ENCODE assay signal across 27 cellular contexts in the genomic region with DNA sequence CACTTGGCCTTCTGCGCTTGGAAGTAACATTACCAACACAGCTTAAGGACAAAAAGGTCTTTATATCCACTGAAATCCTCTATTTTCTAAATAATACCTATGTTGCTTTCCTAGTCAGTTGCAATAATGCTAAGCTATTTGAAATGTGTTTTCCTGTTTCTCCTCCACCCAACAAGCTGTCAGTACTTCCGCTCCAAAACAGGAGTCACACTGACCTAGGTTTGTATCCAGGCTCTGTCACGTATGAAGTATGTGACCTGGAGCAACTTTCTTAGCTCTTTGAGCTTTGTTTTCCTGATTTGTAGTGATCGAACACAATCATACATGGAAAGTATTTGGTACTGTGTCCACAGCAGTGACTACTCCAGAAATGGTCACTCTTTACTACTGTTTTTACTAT. TPM values are rescaled to one million over a fixed set of nuclear protein-coding genes. Genes with fewer than 3 reads are reported as not detected.
"Had no signal": no experiment of that assay in that cellular context is flagged by ENCODE, and none has a peak within 500 bp of the region (broad histone marks: within the 10 kb centered on the region; RNA-seq: fewer than 3 reads in every experiment).

No MANE protein-coding gene starts in this region.

- H3K4me3 Mint-ChIP-seq: activated CD4-positive, alpha-beta memory T cell treated with anti-CD3 and anti-CD28 coated beads, Interleukin-2, amount 10 ng/mL, durations not matched to agents 7 days and 5 days; activated naive CD4-positive, alpha-beta T cell treated with anti-CD3 and anti-CD28 coated beads, Interleukin-2, amount 50 U/mL, for 24 hours; activated naive CD8-positive, alpha-beta T cell treated with anti-CD3 and anti-CD28 coated beads, Interleukin-2, amount 10 ng/mL, durations not matched to agents 7 days and 5 days; activated T-cell treated with anti-CD3 and anti-CD28 coated beads, Interleukin-2, amount 50 U/mL, for 72 hours; activated T-helper 17 cell treated with anti-CD3 and anti-CD28 coated beads, Interleukin-2, amount 50 U/mL, for 72 hours had no signal

- H3K27me3 ChIP-seq: ascending aorta, cardiac muscle cell, SJCRH30 had no signal

- H3K27ac Mint-ChIP-seq: activated CD4-positive, alpha-beta memory T cell treated with anti-CD3 and anti-CD28 coated beads, Interleukin-2, amount 10 ng/mL, durations not matched to agents 7 days and 5 days; activated naive CD4-positive, alpha-beta T cell treated with anti-CD3 and anti-CD28 coated beads, Interleukin-2, amount 50 U/mL, for 24 hours; activated naive CD8-positive, alpha-beta T cell treated with anti-CD3 and anti-CD28 coated beads, Interleukin-2, amount 10 ng/mL, durations not matched to agents 7 days and 5 days; activated T-cell treated with anti-CD3 and anti-CD28 coated beads, Interleukin-2, amount 50 U/mL, for 72 hours; activated T-helper 17 cell treated with anti-CD3 and anti-CD28 coated beads, Interleukin-2, amount 50 U/mL, for 72 hours had no signal

- DNase-seq: activated CD4-positive, alpha-beta memory T cell treated with anti-CD3 and anti-CD28 coated beads, Interleukin-2, amount 10 ng/mL, durations not matched to agents 7 days and 5 days; activated CD4-positive, alpha-beta T cell treated with anti-CD3 and anti-CD28 coated beads for 1 hour; activated CD4-positive, alpha-beta T cell treated with anti-CD3 and anti-CD28 coated beads for 48 hours; activated CD4-positive, CD25-positive, alpha-beta regulatory T cell; activated gamma-delta T cell; activated naive CD4-positive, alpha-beta T cell treated with Interleukin-2 at 50 U/mL for 16 hours; activated naive CD8-positive, alpha-beta T cell treated with anti-CD3 and anti-CD28 coated beads, Interleukin-2, amount 10 ng/mL, durations not matched to agents 7 days and 5 days; activated T-cell treated with anti-CD3 and anti-CD28 coated beads, Interleukin-2, amount 50 U/mL, for 1 hour; activated T-cell treated with anti-CD3 and anti-CD28 coated beads, Interleukin-2, amount 50 U/mL, for 72 hours; amygdala; NCI-H1105; NCI-H1417 treated with DMSO at 0.1 percent for 48 hours; NCI-H187 treated with DMSO at 0.1 percent for 48 hours; NCI-H2081; NCI-H226; NCI-H446 treated with DMSO at 0.1 percent for 48 hours; NCI-H524; PC-9; SHP77; SJCRH30; T1000; WERI-Rb-1 had no signal

- H3K9me3 ChIP-seq: ascending aorta, SJCRH30 had no signal

- H2AFZ ChIP-seq: PC-9 had no signal

- H3K4me1 Mint-ChIP-seq: activated CD4-positive, alpha-beta memory T cell treated with anti-CD3 and anti-CD28 coated beads, Interleukin-2, amount 10 ng/mL, durations not matched to agents 7 days and 5 days; activated naive CD4-positive, alpha-beta T cell treated with anti-CD3 and anti-CD28 coated beads, Interleukin-2, amount 50 U/mL, for 24 hours; activated naive CD8-positive, alpha-beta T cell treated with anti-CD3 and anti-CD28 coated beads, Interleukin-2, amount 10 ng/mL, durations not matched to agents 7 days and 5 days; activated T-helper 17 cell treated with anti-CD3 and anti-CD28 coated beads, Interleukin-2, amount 50 U/mL, for 72 hours had no signal

- H3K4me1 ChIP-seq: ascending aorta had no signal

- H3K27me3 Mint-ChIP-seq: activated naive CD4-positive, alpha-beta T cell treated with anti-CD3 and anti-CD28 coated beads, Interleukin-2, amount 50 U/mL, for 24 hours had no signal

- H3K9me3 Mint-ChIP-seq: activated CD4-positive, alpha-beta memory T cell treated with anti-CD3 and anti-CD28 coated beads, Interleukin-2, amount 10 ng/mL, durations not matched to agents 7 days and 5 days; activated naive CD4-positive, alpha-beta T cell treated with anti-CD3 and anti-CD28 coated beads, Interleukin-2, amount 50 U/mL, for 24 hours; activated naive CD8-positive, alpha-beta T cell treated with anti-CD3 and anti-CD28 coated beads, Interleukin-2, amount 10 ng/mL, durations not matched to agents 7 days and 5 days; activated T-cell treated with anti-CD3 and anti-CD28 coated beads, Interleukin-2, amount 50 U/mL, for 72 hours; activated T-helper 17 cell treated with anti-CD3 and anti-CD28 coated beads, Interleukin-2, amount 50 U/mL, for 72 hours had no signal

- H3K36me3 ChIP-seq: ascending aorta, cardiac muscle cell, SJCRH30, WERI-Rb-1 had no signal

- H3K4me3 ChIP-seq: ascending aorta, cardiac muscle cell, PC-9, SJCRH30, SK-N-MC had no signal

- H3K4me2 ChIP-seq: PC-9 had no signal

- H3K36me3 Mint-ChIP-seq: activated naive CD4-positive, alpha-beta T cell treated with anti-CD3 and anti-CD28 coated beads, Interleukin-2, amount 50 U/mL, for 24 hours; activated naive CD8-positive, alpha-beta T cell treated with anti-CD3 and anti-CD28 coated beads, Interleukin-2, amount 10 ng/mL, durations not matched to agents 7 days and 5 days had no signal

- H3K27ac ChIP-seq: ascending aorta, cardiac muscle cell, PC-9, SJCRH30, SK-N-MC, WERI-Rb-1 had no signal

- ATAC-seq: activated T-cell treated with anti-CD3 and anti-CD28 coated beads, Interleukin-2, amount 50 U/mL, for 72 hours; activated T-helper 17 cell treated with anti-CD3 and anti-CD28 coated beads, Interleukin-2, amount 50 U/mL, for 72 hours had no signal

RNA-seq across cellular contexts. Expression of gene MYLK3, which starts 24.3 kb away (rescaled TPM):
- total RNA-seq: ascending aorta had no signal
